ENCODE assay signal across 21 cellular contexts in genomic region chr10:116833986-116834760, GRCh38. TPM values are rescaled to one million over a fixed set of nuclear protein-coding genes. Genes with fewer than 3 reads are reported as not detected.
DNase-seq lines count a peak whose midpoint lies in the region.
"Had no signal": no experiment of that assay in that cellular context is flagged by ENCODE, and none has a peak within 500 bp of the region (broad histone marks: within the 10 kb centered on the region; RNA-seq: fewer than 3 reads in every experiment).

No MANE protein-coding gene starts in this region.

- peak overlapping the region; percentile 28 for H3K4me2 ChIP-seq in neuronal stem cell (ENCODE audit: insufficient read depth, low read length, poor library complexity, severe bottlenecking)

- H4K91ac ChIP-seq in neuronal stem cell (ENCODE audit: low read depth, low read length, poor library complexity), result no peak overlapping the region

- H3K9me3 ChIP-seq in neuronal stem cell (replicated peaks in 1 of 2; ENCODE audit: control insufficient read depth in 2 of 2, insufficient read depth in 1 of 2, low read depth in 1 of 2, low read length in 2 of 2), result no peaks in the 10 kb centered on the region
- H3K9me3 ChIP-seq in effector memory CD4-positive, alpha-beta T cell (ENCODE audit: control insufficient read depth, low read length), result no peaks in the 10 kb centered on the region
- H3K9me3 ChIP-seq: sigmoid colon, suprapubic skin, uterus had no signal

- H2BK5ac ChIP-seq in neuronal stem cell (ENCODE audit: low read length), result no peak overlapping the region

- no peak overlapping the region for H2AFZ ChIP-seq in neuronal stem cell (ENCODE audit: low read length)

- H3K79me1 ChIP-seq in neuronal stem cell (ENCODE audit: low read depth, low read length), result no peaks in the 10 kb centered on the region

- H2BK15ac ChIP-seq in neuronal stem cell (ENCODE audit: low read length), result no peak overlapping the region

- H3K9ac ChIP-seq in neuronal stem cell (ENCODE audit: low read depth, low read length, poor library complexity), result no peak overlapping the region

- H2BK120ac ChIP-seq in neuronal stem cell (ENCODE audit: low read depth, low read length), result no peak overlapping the region

- no peaks in the 10 kb centered on the region for H3K36me3 ChIP-seq in neuronal stem cell (replicated peaks in 1 of 2; ENCODE audit: control insufficient read depth in 2 of 2, insufficient read depth in 2 of 2, low read length in 2 of 2)
- no peaks in the 10 kb centered on the region for H3K36me3 ChIP-seq in effector memory CD4-positive, alpha-beta T cell (ENCODE audit: control insufficient read depth, insufficient read depth, low read length)
- H3K36me3 ChIP-seq: sigmoid colon, uterus had no signal

- peaks cover 9 to 30% of the 10 kb centered on the region in 2 donors for H3K4me1 ChIP-seq in neuronal stem cell (ENCODE audit: control insufficient read depth in 2 of 2, insufficient read depth in 1 of 2, low read depth in 1 of 2, low read length in 2 of 2)
- H3K4me1 ChIP-seq in effector memory CD4-positive, alpha-beta T cell (ENCODE audit: control insufficient read depth, insufficient read depth, low read length, poor library complexity, severe bottlenecking), result no peaks in the 10 kb centered on the region
- H3K4me1 ChIP-seq: sigmoid colon, suprapubic skin, uterus had no signal

- H2BK12ac ChIP-seq in neuronal stem cell (ENCODE audit: low read length), result peak overlapping the region; percentile 48

- no peak overlapping the region for H3K4ac ChIP-seq in neuronal stem cell (ENCODE audit: low read length)

- peak; percentile 26 for DNase-seq in NCI-H2107 treated with DMSO at 0.1 percent for 48 hours (lab: John Stamatoyannopoulos, UW; ENCODE audit: unreplicated experiment)
- DNase-seq in NCI-H2107 (lab: John Stamatoyannopoulos, UW), result no peak
- DNase-seq in NCI-H2081 (lab: John Stamatoyannopoulos, UW), result peak; percentile 35 to 71
- DNase-seq in caudate nucleus (lab: John Stamatoyannopoulos, UW), result peak in 4 of 61 donors; percentile 12 to 25 (median 16)
- peak; percentile 77 for DNase-seq in neuronal stem cell (ENCODE audit: low spot score)
- no peak for DNase-seq in NCI-H1694 (lab: John Stamatoyannopoulos, UW)
- DNase-seq in effector memory CD4-positive, alpha-beta T cell, result no peak
- DNase-seq in activated gamma-delta T cell (lab: John Stamatoyannopoulos, UW), result no peak
- DNase-seq: activated gamma-delta T cell treated with Interleukin-2 at 50 U/mL for 16 hours, activated T-cell treated with anti-CD3 and anti-CD28 coated beads for 4 hours, DMS79, hippocampal formation, kidney, NCI-H1694 treated with DMSO at 0.1 percent for 48 hours, NCI-H526 treated with DMSO at 0.1 percent for 48 hours, occipital lobe, sigmoid colon, T-helper 17 cell, uterus had no signal

- no peak overlapping the region for H3K23ac ChIP-seq in neuronal stem cell (ENCODE audit: low read depth, low read length, poor library complexity)

- peaks cover 0 to 59% (median 0%) of the 10 kb centered on the region in 3 experiments for H3K27me3 ChIP-seq in neuronal stem cell (ENCODE audit: control insufficient read depth in 3 of 3, insufficient read depth in 3 of 3, low read depth in 1 of 3, low read length in 3 of 3)
- H3K27me3 ChIP-seq in effector memory CD4-positive, alpha-beta T cell (replicated peaks; ENCODE audit: control insufficient read depth, insufficient read depth, low read length, poor library complexity, severe bottlenecking), result no peaks in the 10 kb centered on the region
- H3K27me3 ChIP-seq: sigmoid colon, suprapubic skin, uterus had no signal

- H3K14ac ChIP-seq in neuronal stem cell (ENCODE audit: low read length), result no peak overlapping the region

- no peak overlapping the region for H4K8ac ChIP-seq in neuronal stem cell (ENCODE audit: low read depth, low read length)

- no CpG with 5 or more reads among the region's 13 CpGs for WGBS in neuronal stem cell (ENCODE audit: extremely low coverage in 2 of 2, insufficient read length in 2 of 2, insufficient replicate concordance in 1 of 2), 2 donors

- peak overlapping the region; percentile 80 for H3K18ac ChIP-seq in neuronal stem cell (ENCODE audit: low read length)

- no peak overlapping the region for H3K4me3 ChIP-seq in neuronal stem cell (ENCODE audit: low read length in 2 of 2)
- H3K4me3 ChIP-seq in effector memory CD4-positive, alpha-beta T cell (ENCODE audit: insufficient read depth, low read depth, low read length, poor library complexity, severe bottlenecking), result no peak overlapping the region
- H3K4me3 ChIP-seq: sigmoid colon, suprapubic skin, uterus had no signal

- no peak overlapping the region for H2AK5ac ChIP-seq in neuronal stem cell (ENCODE audit: low read depth, low read length)

- H3K27ac ChIP-seq in caudate nucleus (ENCODE audit: low read depth, low read length) (peak overlapping the region; percentile 67), neuronal stem cell (replicated peaks; ENCODE audit: low read length) (peak overlapping the region; percentile 91)
- no peak overlapping the region for H3K27ac ChIP-seq in effector memory CD4-positive, alpha-beta T cell (ENCODE audit: insufficient read depth, low read length, poor library complexity, severe bottlenecking)
- H3K27ac ChIP-seq: sigmoid colon, suprapubic skin, uterus, VCaP had no signal

RNA-seq across cellular contexts. Expression of gene ENO4, which starts 15.1 kb away (rescaled TPM):
- polyA plus RNA-seq in neuronal stem cell (2013, experiment 1 of 2), result 1.9 TPM
- polyA plus RNA-seq in neuronal stem cell (2013, experiment 2 of 2), result 1.3 TPM

Comparison
In these comparisons a context has a peak if more than half of its experiments do, and no peak if none do; other contexts are left out.
1. DNase-seq: peak in NCI-H2107 treated with DMSO at 0.1 percent for 48 hours (single experiment), NCI-H2081 (2 of 2) and neuronal stem cell (single experiment); none in NCI-H2107 (single experiment), NCI-H1694 (single experiment), effector memory CD4-positive, alpha-beta T cell (0 of 3) and activated gamma-delta T cell (single experiment).